Comparison of ENCODE assay signal across 15 cellular contexts in the genomic region with DNA sequence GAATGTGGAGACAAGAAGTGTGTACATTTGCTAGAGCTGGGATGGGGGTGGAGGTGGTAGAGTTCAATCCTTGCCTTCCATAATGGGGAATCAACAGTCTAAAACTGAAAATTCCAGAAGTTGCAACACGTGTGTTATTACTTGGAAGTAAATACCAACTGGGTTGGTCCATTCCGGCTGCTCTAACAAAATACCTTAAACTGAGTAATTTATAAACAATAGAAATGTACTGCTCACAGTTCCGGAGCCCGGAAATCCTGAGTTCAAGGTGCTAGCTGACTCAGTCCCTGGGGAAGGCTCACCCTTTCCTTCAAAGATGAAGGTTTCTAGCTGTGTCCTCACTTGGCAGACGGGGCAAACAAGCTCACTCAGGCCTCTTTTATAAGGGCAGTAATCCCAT. TPM values are rescaled to one million over a fixed set of nuclear protein-coding genes. Genes with fewer than 3 reads are reported as not detected.
DNase-seq lines count a peak whose midpoint lies in the region; ATAC-seq and TF ChIP-seq lines count a peak whose summit lies in the region.
"Had no signal": no experiment of that assay in that cellular context is flagged by ENCODE, and none has a peak within 500 bp of the region (broad histone marks: within the 10 kb centered on the region; RNA-seq: fewer than 3 reads in every experiment).

No MANE protein-coding gene starts in this region.

- H3K27ac ChIP-seq in breast epithelium (no peak overlapping the region), right cardiac atrium (ENCODE audit: low read length) (no peak overlapping the region), mesendoderm (ENCODE audit: low read depth, low read length) (no peak overlapping the region)
- H3K27ac ChIP-seq: 22Rv1 had no signal

- in situ Hi-C loops in astrocyte of the spinal cord (cut with HindIII; ENCODE audit: low sequenced_read_pairs): loop anchor here (25.0 kb wide), 1 partner anchor 170 kb away; no protein-coding TSS in a partner anchor

- no peaks in the 10 kb centered on the region for H3K4me1 ChIP-seq in breast epithelium
- H3K4me1 ChIP-seq in right cardiac atrium (ENCODE audit: control insufficient read depth, insufficient read depth, low read length): no peaks in the 10 kb centered on the region
- no peaks in the 10 kb centered on the region for H3K4me1 ChIP-seq in mesendoderm (ENCODE audit: control insufficient read depth, low read depth, low read length)

- no peak overlapping the region for H3K18ac ChIP-seq in mesendoderm (ENCODE audit: low read length)

- no peaks in the 10 kb centered on the region for H3K79me1 ChIP-seq in mesendoderm (ENCODE audit: low read length)

- H2BK5ac ChIP-seq in mesendoderm (ENCODE audit: low read length): no peak overlapping the region

- no peak overlapping the region for H2BK120ac ChIP-seq in mesendoderm (ENCODE audit: low read depth, low read length)

- peaks cover 31% of the 10 kb centered on the region for H3K4me1 Mint-ChIP-seq in MCF 10A (ENCODE audit: insufficient read depth, unreplicated experiment)
- peaks cover 0 to 4% (median 0%) of the 10 kb centered on the region in 3 donors for H3K4me1 Mint-ChIP-seq in T-cell

- DNase-seq in MCF 10A (ENCODE audit: unreplicated experiment): peak; percentile 96
- DNase-seq in breast epithelium (ENCODE audit: low spot score in 2 of 2): no peak
- DNase-seq in astrocyte of the spinal cord (ENCODE audit: low read depth, low spot score): peak; percentile 94
- DNase-seq in right cardiac atrium: peak in 2 of 3 donors; percentile 44 to 49
- no peak for DNase-seq in mesendoderm
- no peak for DNase-seq in T-cell
- DNase-seq in left colon: no peak
- DNase-seq: activated CD4-positive, alpha-beta T cell treated with anti-CD3 and anti-CD28 coated beads for 36 hours; activated naive CD4-positive, alpha-beta T cell; effector CD8-positive, alpha-beta T cell; GF-D8; NCI-H187 treated with DMSO at 0.1 percent for 48 hours; SHP77 had no signal

- no peaks in the 10 kb centered on the region for H3K79me2 ChIP-seq in mesendoderm (ENCODE audit: control insufficient read depth, insufficient read depth, low read length)

- H4K5ac ChIP-seq in mesendoderm (ENCODE audit: low read length): no peak overlapping the region

- no peak overlapping the region for H3K4ac ChIP-seq in mesendoderm (ENCODE audit: low read depth, low read length)

- BruUV-seq in MCF 10A (replicated peaks; lab: Mats Ljungman, UMichigan): no TSS peak

- ATAC-seq in right cardiac atrium (peak; percentile 55 to 84), T-cell (replicated peaks in 1 of 4) (no peak), GM18502 (IDR thresholded peaks at IDR 0.05; ENCODE audit: poor library complexity, unreplicated experiment) (no peak), left colon (no peak)
- ATAC-seq: activated CD4-positive, alpha-beta T cell treated with anti-CD3 and anti-CD28 coated beads for 36 hours had no signal

- TF ChIP-seq POLR2A in breast epithelium (IDR thresholded peaks at IDR 0.05): no peak

- H3K9me3 Mint-ChIP-seq in MCF 10A (ENCODE audit: unreplicated experiment) (no peaks in the 10 kb centered on the region), T-cell (peaks cover 0 to 7% (median 5%) of the 10 kb centered on the region in 3 donors)

- peaks cover 0 to 3% of the 10 kb centered on the region in 2 donors for H3K9me3 ChIP-seq in breast epithelium
- no peaks in the 10 kb centered on the region for H3K9me3 ChIP-seq in right cardiac atrium (ENCODE audit: control insufficient read depth, low read length)

- H3K27ac Mint-ChIP-seq in MCF 10A (ENCODE audit: low read depth, unreplicated experiment): peak overlapping the region; percentile 90
- H3K27ac Mint-ChIP-seq in T-cell: no peak overlapping the region
- H3K27ac Mint-ChIP-seq: activated CD4-positive, alpha-beta T cell treated with anti-CD3 and anti-CD28 coated beads for 36 hours had no signal

- CTCF ChIA-PET in MCF 10A (lab: Yijun Ruan, JAX) (interaction anchor here (0.8 to 10.1 kb wide), 11 partner anchors 10 to 202 kb away, joined by 3 to 85 read pairs (median 4); no protein-coding TSS in a partner anchor), T-cell (lab: Charles Lee) (no interaction called here)

- POLR2A ChIA-PET in MCF 10A (lab: Yijun Ruan, JAX) (interaction anchor here (0.7 to 5.8 kb wide), 9 partner anchors 10 to 209 kb away, joined by 3 to 72 read pairs (median 4); partner anchors contain the start of gene RIN2), T-cell (lab: Charles Lee) (interaction anchor here in 1 of 2 donors (0.7 kb wide), 1 partner anchor 1772 kb away, joined by 6 read pairs; no protein-coding TSS in a partner anchor)

- H3K9ac ChIP-seq in mesendoderm (ENCODE audit: low read length): no peak overlapping the region

- no peaks in the 10 kb centered on the region for H3K36me3 ChIP-seq in breast epithelium
- H3K36me3 ChIP-seq in mesendoderm (ENCODE audit: control insufficient read depth, insufficient read depth, low read length): no peaks in the 10 kb centered on the region

- no peak overlapping the region for H2AK5ac ChIP-seq in mesendoderm (ENCODE audit: low read length)

- no peak overlapping the region for H3K4me2 ChIP-seq in mesendoderm (ENCODE audit: low read length)

- no peaks in the 10 kb centered on the region for H3K27me3 Mint-ChIP-seq in MCF 10A (ENCODE audit: insufficient read depth, unreplicated experiment)
- H3K27me3 Mint-ChIP-seq in T-cell: peaks cover 0 to 9% of the 10 kb centered on the region in 2 donors

- H3K4me3 Mint-ChIP-seq in MCF 10A (ENCODE audit: unreplicated experiment) (no peak overlapping the region), T-cell (no peak overlapping the region)
- H3K4me3 Mint-ChIP-seq: activated CD4-positive, alpha-beta T cell treated with anti-CD3 and anti-CD28 coated beads for 36 hours had no signal

- no peak overlapping the region for H2BK15ac ChIP-seq in mesendoderm (replicated peaks; ENCODE audit: low read depth)

- H3K27me3 ChIP-seq in breast epithelium (no peaks in the 10 kb centered on the region), right cardiac atrium (ENCODE audit: control insufficient read depth, insufficient read depth) (no peaks in the 10 kb centered on the region), mesendoderm (ENCODE audit: insufficient read depth, low read length, poor library complexity) (no peaks in the 10 kb centered on the region)

- no peak overlapping the region for H3K23ac ChIP-seq in mesendoderm (ENCODE audit: low read length)

- no peak for TF ChIP-seq CTCF in MCF 10A (IDR thresholded peaks at IDR 0.05; ENCODE audit: unreplicated experiment)
- no peak for TF ChIP-seq CTCF in breast epithelium (IDR thresholded peaks at IDR 0.05)
- TF ChIP-seq CTCF in astrocyte of the spinal cord (IDR thresholded peaks at IDR 0.05; ENCODE audit: low read depth, low read length): no peak

- H4K8ac ChIP-seq in mesendoderm (ENCODE audit: low read depth, low read length): no peak overlapping the region

- intact Hi-C loops in MCF 10A (cut with micrococcal nuclease): loop anchor here (5.0 kb wide), 1 partner anchor 70 kb away; no protein-coding TSS in a partner anchor
- intact Hi-C loops in breast epithelium (cut with DNase I; ENCODE audit: low total_unique reads): no loop called here
- intact Hi-C loops in right cardiac atrium (cut with DNase I): loop anchor here in 1 of 4 donors (5.0 kb wide), 1 partner anchor 70 kb away; no protein-coding TSS in a partner anchor
- intact Hi-C loops in left colon (cut with DNase I, micrococcal nuclease): no loop called here

- H3K56ac ChIP-seq in mesendoderm (ENCODE audit: low read length): no peak overlapping the region

- H3K36me3 Mint-ChIP-seq in MCF 10A (ENCODE audit: insufficient read depth, unreplicated experiment) (peaks cover 5% of the 10 kb centered on the region), T-cell (no peaks in the 10 kb centered on the region)

- H3K4me3 ChIP-seq in breast epithelium: no peak overlapping the region
- H3K4me3 ChIP-seq in astrocyte of the spinal cord (ENCODE audit: low read depth, low read length): no peak overlapping the region
- no peak overlapping the region for H3K4me3 ChIP-seq in right cardiac atrium (ENCODE audit: low read length)
- H3K4me3 ChIP-seq in mesendoderm (ENCODE audit: low read length): no peak overlapping the region

- 75% methylated on average over 5 of the region's 5 CpGs for WGBS in right cardiac atrium
- no CpG with 5 or more reads among the region's 5 CpGs for WGBS in mesendoderm (ENCODE audit: extremely low coverage, insufficient coverage, low lambda C conversion rate)

RNA-seq across cellular contexts. Expression of gene RIN2, which starts 59.0 kb away (rescaled TPM):
- total RNA-seq in MCF 10A (2022) (16.8 and 23.9 TPM in 2 replicates), breast epithelium (100 to 1,000 TPM in 2 of 3 donors, 10 to 100 TPM in 1; 82.7 to 114 (median 104) TPM), right cardiac atrium (10 to 100 TPM; 47.8 to 70.9 (median 60.3) TPM), T-cell (under 1 TPM in 3 of 5 donors, not detected in 2; 0.20 to 0.89 (median 0.26) TPM), left colon (10 to 100 TPM; 72.3 to 97.8 TPM)
- 16.8 TPM for polyA plus RNA-seq in right cardiac atrium
- 0.65 TPM for polyA plus RNA-seq in mesendoderm (2013, experiment 1 of 2)
- 0.53 TPM for polyA plus RNA-seq in mesendoderm (2013, experiment 2 of 2)
- total RNA-seq: activated CD4-positive, alpha-beta T cell treated with anti-CD3 and anti-CD28 coated beads for 36 hours had no signal

Comparison
In these comparisons a context has a peak if more than half of its experiments do, and no peak if none do; other contexts are left out.
1. DNase-seq: peak in MCF 10A (single experiment), astrocyte of the spinal cord (single experiment) and right cardiac atrium (2 of 3); none in breast epithelium (0 of 2), mesendoderm (single experiment), T-cell (0 of 34) and left colon (0 of 2).
2. ATAC-seq: peak in right cardiac atrium (2 of 2); none in T-cell (0 of 4), GM18502 (single experiment) and left colon (single experiment).